Comparison of ENCODE assay signal across 8 cellular contexts in the genomic region with DNA sequence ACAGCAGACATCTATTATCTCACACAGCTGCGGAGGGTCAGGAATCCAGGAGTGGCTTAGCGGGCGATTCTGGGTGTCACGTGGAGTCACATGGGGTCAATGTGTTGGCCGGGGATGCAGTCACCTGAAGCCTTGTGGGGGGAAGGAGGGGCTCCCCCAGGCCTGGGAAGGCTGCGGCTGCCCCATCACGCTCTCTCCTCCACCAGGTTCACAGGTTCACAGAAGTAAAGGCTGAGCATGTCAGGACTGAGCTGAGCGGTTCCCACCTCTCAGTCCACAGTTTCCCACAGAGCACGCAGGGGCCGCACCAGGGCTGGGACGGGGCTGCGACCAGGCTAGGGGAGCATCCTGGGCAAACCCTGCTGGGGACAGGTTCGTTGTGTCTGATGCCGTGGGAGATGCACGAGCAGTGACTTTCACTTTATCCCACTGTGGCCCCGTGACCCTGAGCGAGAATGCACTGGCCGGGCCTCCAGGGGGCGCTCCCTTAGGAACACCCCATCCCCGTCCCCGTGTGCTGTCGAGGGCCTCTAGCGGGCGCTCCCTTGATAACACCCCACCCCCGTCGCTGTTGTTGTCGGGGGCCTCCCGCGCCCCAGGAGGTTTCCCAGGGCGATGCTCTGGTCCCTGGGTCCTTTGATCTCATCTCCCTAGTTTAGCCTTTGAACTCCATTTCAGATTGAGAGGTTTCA.
A peak's percentile ranks its signal among the peaks of the same experiment; 100 is the strongest.
DNase-seq lines count a peak whose midpoint lies in the region; ATAC-seq and TF ChIP-seq lines count a peak whose summit lies in the region.

No MANE protein-coding gene starts in this region.

- H2AFZ ChIP-seq in neuronal stem cell (ENCODE audit: low read length) = no peak overlapping the region

- peak overlapping the region; percentile 30 for H3K27ac Mint-ChIP-seq in activated T-cell treated with anti-CD3 and anti-CD28 coated beads, Interleukin-2, amount 50 U/mL, for 72 hours

- H3K27me3 Mint-ChIP-seq in activated T-cell treated with anti-CD3 and anti-CD28 coated beads, Interleukin-2, amount 50 U/mL, for 72 hours (ENCODE audit: low read depth) = no peaks in the 10 kb centered on the region

- H3K36me3 ChIP-seq in neuronal stem cell (replicated peaks in 1 of 2; ENCODE audit: control insufficient read depth in 2 of 2, insufficient read depth in 2 of 2, low read length in 2 of 2) (peaks cover 0 to 3% of the 10 kb centered on the region in 2 donors), stomach smooth muscle (ENCODE audit: control insufficient read depth in 2 of 2, insufficient read depth in 2 of 2, low read length in 2 of 2) (no peaks in the 10 kb centered on the region)

- peak overlapping the region; percentile 87 for H3K4ac ChIP-seq in neuronal stem cell (ENCODE audit: low read length)

- peak overlapping the region; percentile 64 for H2BK15ac ChIP-seq in neuronal stem cell (ENCODE audit: low read length)

- H3K9me3 Mint-ChIP-seq in activated T-cell treated with anti-CD3 and anti-CD28 coated beads, Interleukin-2, amount 50 U/mL, for 72 hours = no peaks in the 10 kb centered on the region

- H3K4me3 ChIP-seq in fibroblast of the aortic adventitia (ENCODE audit: low read depth, low read length) (peak overlapping the region; percentile 53), neuronal stem cell (ENCODE audit: low read length in 2 of 2) (no peak overlapping the region), stomach smooth muscle (ENCODE audit: low read length in 2 of 2) (peak overlapping the region; percentile 40 to 61)

- no peak overlapping the region for H4K91ac ChIP-seq in neuronal stem cell (ENCODE audit: low read depth, low read length, poor library complexity)

- H3K9me3 ChIP-seq in neuronal stem cell (replicated peaks in 1 of 2; ENCODE audit: control insufficient read depth in 2 of 2, insufficient read depth in 1 of 2, low read depth in 1 of 2, low read length in 2 of 2) (peaks cover 0 to 1% of the 10 kb centered on the region in 2 donors), stomach smooth muscle (ENCODE audit: control insufficient read depth in 2 of 2, low read length in 2 of 2) (no peaks in the 10 kb centered on the region)

- H3K36me3 Mint-ChIP-seq in activated T-cell treated with anti-CD3 and anti-CD28 coated beads, Interleukin-2, amount 50 U/mL, for 72 hours (ENCODE audit: insufficient read depth in 2 of 2) = peaks cover 0 to 4% of the 10 kb centered on the region in 2 donors

- peak overlapping the region; percentile 84 to 87 for H3K4me3 Mint-ChIP-seq in activated T-cell treated with anti-CD3 and anti-CD28 coated beads, Interleukin-2, amount 50 U/mL, for 72 hours

- H3K9ac ChIP-seq in neuronal stem cell (ENCODE audit: low read depth, low read length, poor library complexity) = peak overlapping the region; percentile 74
- H3K9ac ChIP-seq in stomach smooth muscle (ENCODE audit: low read length in 2 of 2) = no peak overlapping the region

- peak overlapping the region; percentile 52 for H3K4me2 ChIP-seq in neuronal stem cell (ENCODE audit: insufficient read depth, low read length, poor library complexity, severe bottlenecking)

- peaks cover 3 to 4% of the 10 kb centered on the region in 2 donors for H3K4me1 ChIP-seq in neuronal stem cell (ENCODE audit: control insufficient read depth in 2 of 2, insufficient read depth in 1 of 2, low read depth in 1 of 2, low read length in 2 of 2)
- H3K4me1 ChIP-seq in stomach smooth muscle (ENCODE audit: control insufficient read depth, insufficient read depth, low read length) = peaks cover 19% of the 10 kb centered on the region

- H3K18ac ChIP-seq in neuronal stem cell (ENCODE audit: low read length) = peak overlapping the region; percentile 97

- H3K27ac ChIP-seq in neuronal stem cell (replicated peaks; ENCODE audit: low read length) = no peak overlapping the region
- peak overlapping the region; percentile 18 for H3K27ac ChIP-seq in stomach smooth muscle (ENCODE audit: low read length)

- peaks cover 4% of the 10 kb centered on the region for H3K79me1 ChIP-seq in neuronal stem cell (ENCODE audit: low read depth, low read length)

- no peak overlapping the region for H4K8ac ChIP-seq in neuronal stem cell (ENCODE audit: low read depth, low read length)

- H3K27me3 ChIP-seq in neuronal stem cell (ENCODE audit: control insufficient read depth in 3 of 3, insufficient read depth in 3 of 3, low read depth in 1 of 3, low read length in 3 of 3) (no peaks in the 10 kb centered on the region), stomach smooth muscle (ENCODE audit: control insufficient read depth in 1 of 2, insufficient read depth in 2 of 2, low read length in 2 of 2) (no peaks in the 10 kb centered on the region)

- no peak overlapping the region for H2BK12ac ChIP-seq in neuronal stem cell (ENCODE audit: low read length)

- WGBS in neuronal stem cell (ENCODE audit: extremely low coverage in 2 of 2, insufficient read length in 2 of 2, insufficient replicate concordance in 1 of 2), 2 donors = no CpG with 5 or more reads among the region's 30 CpGs

- ATAC-seq in GM18907 (IDR thresholded peaks at IDR 0.05; ENCODE audit: unreplicated experiment) (peak; percentile 71), HG03135 (IDR thresholded peaks at IDR 0.05; ENCODE audit: unreplicated experiment) (peak; percentile 79)
- peak; percentile 98 for ATAC-seq in activated T-cell treated with anti-CD3 and anti-CD28 coated beads, Interleukin-2, amount 50 U/mL, for 72 hours (replicated peaks in 1 of 2)

- peak overlapping the region; percentile 19 for H2BK5ac ChIP-seq in neuronal stem cell (ENCODE audit: low read length)

- peak overlapping the region; percentile 77 for H2BK120ac ChIP-seq in neuronal stem cell (ENCODE audit: low read depth, low read length)

- peaks cover 28% of the 10 kb centered on the region for H3K4me1 Mint-ChIP-seq in activated T-cell treated with anti-CD3 and anti-CD28 coated beads, Interleukin-2, amount 50 U/mL, for 72 hours (ENCODE audit: low read depth)

- H3K23ac ChIP-seq in neuronal stem cell (ENCODE audit: low read depth, low read length, poor library complexity) = no peak overlapping the region

- H2AK5ac ChIP-seq in neuronal stem cell (ENCODE audit: low read depth, low read length) = peak overlapping the region; percentile 53

- peak; percentile 92 for TF ChIP-seq CTCF in fibroblast of the aortic adventitia (IDR thresholded peaks at IDR 0.05; ENCODE audit: insufficient read depth, low read length)

- DNase-seq in Ammon's horn (ENCODE audit: low spot score) (peak; percentile 74), OCI-M1 (lab: John Stamatoyannopoulos, UW) (peak; percentile 97), fibroblast of the aortic adventitia (ENCODE audit: low read depth) (peak; percentile 60), neuronal stem cell (ENCODE audit: low spot score) (peak; percentile 71)
- DNase-seq in activated T-cell treated with anti-CD3 and anti-CD28 coated beads, Interleukin-2, amount 50 U/mL, for 72 hours = peak; percentile 91 to 92

- peak overlapping the region; percentile 100 for H3K14ac ChIP-seq in neuronal stem cell (ENCODE audit: low read length)

Comparison
In these comparisons a context has a peak if more than half of its experiments do, and no peak if none do; other contexts are left out.
1. H3K4me3 ChIP-seq: peak in fibroblast of the aortic adventitia (single experiment) and stomach smooth muscle (2 of 2); none in neuronal stem cell (0 of 2).
2. Peak in every context shown above with its lines, with median percentiles within 50 percentile points of each other: DNase-seq and ATAC-seq.